8 cellular contexts compared by ENCODE assay signal in genomic region chr12:27779837-27780611, GRCh38. TPM values are rescaled to one million over a fixed set of nuclear protein-coding genes. Genes with fewer than 3 reads are reported as not detected.
DNase-seq lines count a peak whose midpoint lies in the region; ATAC-seq and TF ChIP-seq lines count a peak whose summit lies in the region.

TSS of gene KLHL42 (plus strand) at chr12:27780233. CDS start at chr12:27780331, 98 bp downstream.
TSS of gene MANSC4 (minus strand) at chr12:27780236. CDS start at chr12:27771276, 8,960 bp downstream.

- WGBS in neuronal stem cell (ENCODE audit: extremely low coverage in 2 of 2, insufficient read length in 2 of 2, insufficient replicate concordance in 1 of 2), 2 donors = no CpG with 5 or more reads among the region's 108 CpGs

- ATAC-seq in GM21529 (IDR thresholded peaks at IDR 0.05; ENCODE audit: unreplicated experiment) = peak; percentile 76

- peak; percentile 64 for DNase-seq in HuH-7.5 (ENCODE audit: low spot score)
- peak; percentile 45 for DNase-seq in RWPE1 (ENCODE audit: low spot score)
- DNase-seq in activated gamma-delta T cell treated with Interleukin-2 at 50 U/mL for 16 hours = peak; percentile 64
- peak; percentile 52 for DNase-seq in foreskin melanocyte
- DNase-seq in neuronal stem cell (ENCODE audit: low spot score) = peak; percentile 73
- peak; percentile 59 for DNase-seq in superior temporal gyrus (ENCODE audit: extremely low spot score)

- POLR2A ChIA-PET in RWPE1 (lab: Yijun Ruan, JAX; ENCODE audit: low non-redundant PET) = no interaction called here

- peaks cover 6% of the 10 kb centered on the region; the same call in 1 of the 2 replicates for H3F3A ChIP-seq in DOHH2 (ENCODE audit: control insufficient read depth, insufficient read depth)

- peak within 1 kb of the TSS; percentile 76 for H3K4ac ChIP-seq in neuronal stem cell (ENCODE audit: low read length)

- H3K79me2 ChIP-seq in DOHH2 (ENCODE audit: control insufficient read depth, low read length) = peaks cover 45% of the 10 kb centered on the region

- H4K91ac ChIP-seq in neuronal stem cell (ENCODE audit: low read depth, low read length, poor library complexity) = no peak within 1 kb of the TSS

- H2AFZ ChIP-seq in neuronal stem cell (ENCODE audit: low read length) = peak within 1 kb of the TSS; percentile 92

- H3K9me3 ChIP-seq in DOHH2 (ENCODE audit: control insufficient read depth, insufficient read depth, low read length) (no peaks in the 10 kb centered on the region), neuronal stem cell (replicated peaks in 1 of 2; ENCODE audit: control insufficient read depth in 2 of 2, insufficient read depth in 1 of 2, low read depth in 1 of 2, low read length in 2 of 2) (peaks cover 0 to 7% of the 10 kb centered on the region in 2 donors)

- H4K20me1 ChIP-seq in DOHH2 (ENCODE audit: control insufficient read depth, insufficient read depth, low read depth, low read length) = no peaks in the 10 kb centered on the region

- H3K9ac ChIP-seq in neuronal stem cell (ENCODE audit: low read depth, low read length, poor library complexity) = peak within 1 kb of the TSS; percentile 97

- peak within 1 kb of the TSS; percentile 99 for H3K18ac ChIP-seq in neuronal stem cell (ENCODE audit: low read length)

- H3K79me1 ChIP-seq in neuronal stem cell (ENCODE audit: low read depth, low read length) = peaks cover 5% of the 10 kb centered on the region

- H3K27ac ChIP-seq in DOHH2 (ENCODE audit: low read depth, low read length) (peak within 1 kb of the TSS; percentile 52), RWPE1 (peak within 1 kb of the TSS; percentile 77), neuronal stem cell (replicated peaks; ENCODE audit: low read length) (peak within 1 kb of the TSS; percentile 87)

- no peak for TF ChIP-seq CTCF in DOHH2 (IDR thresholded peaks at IDR 0.05; ENCODE audit: low read depth, low read length, poor library complexity, severe bottlenecking)
- no peak for TF ChIP-seq CTCF in RWPE1 (conservative IDR thresholded peaks at IDR 0.05; ENCODE audit: low read depth)

- H3K27me3 ChIP-seq in DOHH2 (ENCODE audit: control insufficient read depth, low read length) (no peaks in the 10 kb centered on the region), neuronal stem cell (ENCODE audit: control insufficient read depth in 3 of 3, insufficient read depth in 3 of 3, low read depth in 1 of 3, low read length in 3 of 3) (no peaks in the 10 kb centered on the region)

- CTCF ChIA-PET in RWPE1 (lab: Yijun Ruan, JAX) = interaction anchor here (0.9 to 1.1 kb wide), 2 partner anchors 47 to 419 kb away, joined by 3 to 4 read pairs; no protein-coding TSS in a partner anchor

- H2BK15ac ChIP-seq in neuronal stem cell (ENCODE audit: low read length) = peak within 1 kb of the TSS; percentile 34

- H3K36me3 ChIP-seq in DOHH2 (ENCODE audit: control insufficient read depth, low read length) = peaks cover 25% of the 10 kb centered on the region
- peaks cover 0 to 34% of the 10 kb centered on the region in 2 donors for H3K36me3 ChIP-seq in neuronal stem cell (replicated peaks in 1 of 2; ENCODE audit: control insufficient read depth in 2 of 2, insufficient read depth in 2 of 2, low read length in 2 of 2)

- peaks cover 33% of the 10 kb centered on the region for H3K4me1 ChIP-seq in DOHH2 (ENCODE audit: control insufficient read depth, low read length)
- H3K4me1 ChIP-seq in neuronal stem cell (ENCODE audit: control insufficient read depth in 2 of 2, insufficient read depth in 1 of 2, low read depth in 1 of 2, low read length in 2 of 2) = peaks cover 13 to 20% of the 10 kb centered on the region in 2 donors

- H4K8ac ChIP-seq in neuronal stem cell (ENCODE audit: low read depth, low read length) = peak within 1 kb of the TSS; percentile 96

- peak within 1 kb of the TSS; percentile 93 for H2BK12ac ChIP-seq in neuronal stem cell (ENCODE audit: low read length)

- H3K4me3 ChIP-seq in DOHH2 (ENCODE audit: low read length) (peak within 1 kb of the TSS; percentile 86), neuronal stem cell (ENCODE audit: low read length in 2 of 2) (peak within 1 kb of the TSS; percentile 70 to 81)

- H2AK5ac ChIP-seq in neuronal stem cell (ENCODE audit: low read depth, low read length) = peak within 1 kb of the TSS; percentile 93

- peak within 1 kb of the TSS; percentile 95 for H2BK5ac ChIP-seq in neuronal stem cell (ENCODE audit: low read length)

- peak within 1 kb of the TSS; percentile 99 for H3K23ac ChIP-seq in neuronal stem cell (ENCODE audit: low read depth, low read length, poor library complexity)

- peak within 1 kb of the TSS; percentile 93 for H3K4me2 ChIP-seq in DOHH2 (ENCODE audit: low read length)
- peak within 1 kb of the TSS; percentile 86 for H3K4me2 ChIP-seq in neuronal stem cell (ENCODE audit: insufficient read depth, low read length, poor library complexity, severe bottlenecking)

- peak within 1 kb of the TSS; percentile 83 for H2BK120ac ChIP-seq in neuronal stem cell (ENCODE audit: low read depth, low read length)

- H3K9me2 ChIP-seq in DOHH2 (replicated peaks; ENCODE audit: control insufficient read depth, low read length) = no peaks in the 10 kb centered on the region

- H3K14ac ChIP-seq in neuronal stem cell (ENCODE audit: low read length) = peak within 1 kb of the TSS; percentile 94

RNA-seq across cellular contexts. Expression of gene KLHL42, which starts in this region (rescaled TPM):
- polyA plus RNA-seq in neuronal stem cell (2013, experiment 1 of 2) = 14.8 TPM
- 14.7 TPM for polyA plus RNA-seq in neuronal stem cell (2013, experiment 2 of 2)

RNA-seq across cellular contexts. Expression of gene MANSC4, which starts in this region (rescaled TPM):
- polyA plus RNA-seq in neuronal stem cell (2013, experiment 1 of 2) = not detected
- not detected for polyA plus RNA-seq in neuronal stem cell (2013, experiment 2 of 2)

Comparison
In these comparisons a context has a peak if more than half of its experiments do, and no peak if none do; other contexts are left out.
1. Peak in every context shown above with its lines: DNase-seq, ATAC-seq, H3K4me3 ChIP-seq and H3K27ac ChIP-seq.